Comparison of ENCODE assay signal across 8 cellular contexts in the genomic region with DNA sequence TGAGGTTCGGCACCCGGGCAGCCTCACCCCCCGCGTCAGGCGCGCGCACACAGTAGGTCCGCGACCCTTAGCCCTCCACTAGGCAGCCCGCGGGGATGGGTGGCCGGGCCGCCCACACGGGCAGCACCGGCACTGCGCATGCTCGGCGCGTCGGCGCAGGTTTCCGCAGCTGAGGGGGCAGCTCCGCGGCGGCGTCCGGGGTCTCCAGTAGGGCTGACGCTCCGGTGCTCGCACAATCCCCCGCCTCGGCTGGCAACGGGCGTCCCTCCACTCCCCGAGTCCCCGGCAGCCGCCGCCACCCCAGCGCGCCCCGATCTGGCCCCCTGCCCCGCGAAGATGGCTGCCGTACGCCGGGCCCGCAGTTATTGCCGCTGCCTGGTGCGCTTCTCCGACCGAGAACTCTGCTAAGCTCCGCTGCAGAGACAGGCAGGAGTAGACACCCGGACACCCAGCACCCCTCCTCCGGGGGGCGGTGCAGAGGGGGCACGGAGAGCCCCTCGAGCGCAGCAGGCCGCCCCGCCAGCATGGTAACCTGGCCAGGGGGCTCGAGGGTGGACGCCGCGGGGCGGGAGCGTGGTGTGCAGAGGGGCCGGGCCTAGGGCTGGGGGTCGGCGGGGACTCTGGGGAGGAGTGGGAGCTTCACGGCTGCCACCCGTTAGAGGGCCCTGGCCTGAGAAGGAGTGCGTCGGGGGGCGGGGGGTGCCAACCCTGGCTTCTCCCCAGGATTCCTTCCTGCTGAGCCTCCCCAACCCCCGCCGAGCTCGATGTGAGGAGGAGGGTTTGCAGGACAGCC. TPM values are rescaled to one million over a fixed set of nuclear protein-coding genes. Genes with fewer than 3 reads are reported as not detected.
DNase-seq lines count a peak whose midpoint lies in the region; ATAC-seq and TF ChIP-seq lines count a peak whose summit lies in the region.

TSS of gene FBXO9 (plus strand) at position 139 of the 793 bp plus-strand sequence. CDS start at position 525, 386 bp downstream.

- H3K36me3 Mint-ChIP-seq in glutamatergic neuron (ENCODE audit: unreplicated experiment), result no peaks in the 10 kb centered on the region

- DNase-seq in COR-L47 (lab: John Stamatoyannopoulos, UW) (peak; percentile 50), RPMI7951 (ENCODE audit: low read depth) (peak; percentile 54), glutamatergic neuron (peak; percentile 82), ovary (peak; percentile 59 to 84 (median 79)), tibial artery (peak; percentile 45 to 85)
- DNase-seq in activated gamma-delta T cell treated with anti-CD3 and anti-CD28 coated beads, Interleukin-2, amount 50 U/mL, for 16 hours (ENCODE audit: low read depth), result peak; percentile 66

- TF ChIP-seq POLR2A in ovary (IDR thresholded peaks at IDR 0.05), result peak; percentile 21

- no peak for TF ChIP-seq EP300 in ovary (IDR thresholded peaks at IDR 0.05)

- no peaks in the 10 kb centered on the region for H3K9me3 ChIP-seq in ovary
- no peaks in the 10 kb centered on the region for H3K9me3 ChIP-seq in tibial artery

- H3K27me3 ChIP-seq in ovary (no peaks in the 10 kb centered on the region), tibial artery (no peaks in the 10 kb centered on the region)

- WGBS in ovary, 3 donors, result 0 to 1% (median 0%) methylated on average over 42 to 77 of the region's 77 CpGs

- ATAC-seq in GM19438 (IDR thresholded peaks at IDR 0.05; ENCODE audit: low read depth, unreplicated experiment) (peak; percentile 50), HG03558 (IDR thresholded peaks at IDR 0.05; ENCODE audit: extremely low read depth, unreplicated experiment) (peak; percentile 16)

- H3K27me3 Mint-ChIP-seq in glutamatergic neuron (ENCODE audit: unreplicated experiment), result no peaks in the 10 kb centered on the region

- H3K4me3 Mint-ChIP-seq in glutamatergic neuron (ENCODE audit: unreplicated experiment), result peak within 1 kb of the TSS; percentile 98

- no peaks in the 10 kb centered on the region for H3K36me3 ChIP-seq in ovary
- no peaks in the 10 kb centered on the region for H3K36me3 ChIP-seq in tibial artery

- intact Hi-C loops in ovary (cut with DNase I) (loop anchor here in 2 of 4 donors (2.0 to 5.0 kb wide), 2 partner anchors 68 to 71 kb away; partner anchors contain the start of gene GSTA4 (in 2 of the 2)), tibial artery (cut with DNase I; ENCODE audit: low total_unique reads) (loop anchor here (2.0 kb wide), 1 partner anchor 71 kb away; the partner anchor contains the start of gene GSTA4)

- H3K4me1 Mint-ChIP-seq in glutamatergic neuron (ENCODE audit: low read depth, unreplicated experiment), result peaks cover 6% of the 10 kb centered on the region

- H3K27ac Mint-ChIP-seq in glutamatergic neuron (ENCODE audit: unreplicated experiment), result peak within 1 kb of the TSS; percentile 72

- TF ChIP-seq CTCF in glutamatergic neuron (IDR thresholded peaks at IDR 0.05; ENCODE audit: partially characterized antibody, unreplicated experiment), result no peak
- TF ChIP-seq CTCF in ovary (IDR thresholded peaks at IDR 0.05), result peak in 1 of 3 donors; percentile 1
- TF ChIP-seq CTCF in tibial artery (IDR thresholded peaks at IDR 0.05), result no peak

- H3K4me3 ChIP-seq in ovary (peak within 1 kb of the TSS; percentile 87), tibial artery (peak within 1 kb of the TSS; percentile 72 to 87)

- H3K9me3 Mint-ChIP-seq in glutamatergic neuron (ENCODE audit: unreplicated experiment), result no peaks in the 10 kb centered on the region

- H3K4me1 ChIP-seq in ovary (ENCODE audit: insufficient read depth) (peaks cover 1% of the 10 kb centered on the region), tibial artery (peaks cover 0 to 44% (median 23%) of the 10 kb centered on the region in 4 donors)

- H3K27ac ChIP-seq in ovary (peak within 1 kb of the TSS; percentile 92 to 98), tibial artery (peak within 1 kb of the TSS; percentile 92 to 96)

RNA-seq across cellular contexts. Expression of gene FBXO9, which starts in this region (rescaled TPM):
- 28.7 and 43.4 TPM in 2 replicates for total RNA-seq in RPMI7951 (2014; rRNA removed; shearing (Covaris generic))
- total RNA-seq in glutamatergic neuron (ENCODE audit: unreplicated experiment) (49.1 TPM), ovary (10 to 100 TPM; 39.5 to 86.3 (median 75.3) TPM)
- polyA plus RNA-seq in ovary, result 10 to 100 TPM; 31.6 to 71.6 TPM

Comparison
In these comparisons a context has a peak if more than half of its experiments do, and no peak if none do; other contexts are left out.
1. Peak in every context shown above with its lines: DNase-seq, ATAC-seq, H3K4me3 ChIP-seq and H3K27ac ChIP-seq.